2 cellular contexts compared by ENCODE assay signal in the genomic region with DNA sequence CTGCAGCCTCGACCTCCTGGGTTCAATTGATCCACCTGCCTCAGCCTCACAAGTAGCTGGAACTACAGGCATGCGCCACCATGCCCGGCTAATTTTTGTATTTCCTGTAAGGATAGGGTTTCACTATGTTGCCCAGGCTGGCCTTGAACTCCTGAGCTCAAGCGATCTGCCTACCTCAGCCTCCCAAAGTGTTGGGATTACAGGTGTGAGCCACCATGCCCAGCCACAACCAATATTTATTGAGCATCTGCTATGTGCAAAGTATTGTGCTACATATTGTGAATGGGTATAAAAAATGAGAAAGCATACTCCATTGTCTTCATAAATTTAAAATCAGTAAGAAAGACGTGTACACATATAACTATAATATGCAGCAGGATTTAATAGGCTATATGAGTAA.
A peak's percentile ranks its signal among the peaks of the same experiment; 100 is the strongest.
TF ChIP-seq lines count a peak whose summit lies in the region.

No MANE protein-coding gene starts in this region.

TF ChIP-seq in HEK293, 187 proteins besides CTCF, POLR2A, EP300 and RAD21:
- peak; percentile 82 for TF ChIP-seq ZNF664 (tag by site-specific recombination; IDR thresholded peaks at IDR 0.05)

TF ChIP-seq in HepG2, 621 proteins besides CTCF, POLR2A, EP300 and RAD21:
- TF ChIP-seq ZNF460 (CRISPR knock-in tag; IDR thresholded peaks at IDR 0.05; ENCODE audit: borderline replicate concordance) = peak; percentile 61; the same call in 1 of the 2 replicates
